In genomic region chr6:131182991-131183425, GRCh38 we compare ENCODE assay signal across 2 cellular contexts.
TF ChIP-seq lines count a peak whose summit lies in the region.

No MANE protein-coding gene starts in this region.

TF ChIP-seq in GM12878, 131 proteins besides CTCF, POLR2A, EP300 and RAD21 (continued from another document):
- TF ChIP-seq BCLAF1 (IDR thresholded peaks at IDR 0.05) (no peak), PAX5 (IDR thresholded peaks at IDR 0.05; ENCODE audit: borderline replicate concordance, low read depth, low read length) (no peak)
- TF ChIP-seq, protein P1, sequence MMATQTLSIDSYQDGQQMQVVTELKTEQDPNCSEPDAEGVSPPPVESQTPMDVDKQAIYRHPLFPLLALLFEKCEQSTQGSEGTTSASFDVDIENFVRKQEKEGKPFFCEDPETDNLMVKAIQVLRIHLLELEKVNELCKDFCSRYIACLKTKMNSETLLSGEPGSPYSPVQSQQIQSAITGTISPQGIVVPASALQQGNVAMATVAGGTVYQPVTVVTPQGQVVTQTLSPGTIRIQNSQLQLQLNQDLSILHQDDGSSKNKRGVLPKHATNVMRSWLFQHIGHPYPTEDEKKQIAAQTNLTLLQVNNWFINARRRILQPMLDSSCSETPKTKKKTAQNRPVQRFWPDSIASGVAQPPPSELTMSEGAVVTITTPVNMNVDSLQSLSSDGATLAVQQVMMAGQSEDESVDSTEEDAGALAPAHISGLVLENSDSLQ (IDR thresholded peaks at IDR 0.05): no peak
- TF ChIP-seq, protein P2, sequence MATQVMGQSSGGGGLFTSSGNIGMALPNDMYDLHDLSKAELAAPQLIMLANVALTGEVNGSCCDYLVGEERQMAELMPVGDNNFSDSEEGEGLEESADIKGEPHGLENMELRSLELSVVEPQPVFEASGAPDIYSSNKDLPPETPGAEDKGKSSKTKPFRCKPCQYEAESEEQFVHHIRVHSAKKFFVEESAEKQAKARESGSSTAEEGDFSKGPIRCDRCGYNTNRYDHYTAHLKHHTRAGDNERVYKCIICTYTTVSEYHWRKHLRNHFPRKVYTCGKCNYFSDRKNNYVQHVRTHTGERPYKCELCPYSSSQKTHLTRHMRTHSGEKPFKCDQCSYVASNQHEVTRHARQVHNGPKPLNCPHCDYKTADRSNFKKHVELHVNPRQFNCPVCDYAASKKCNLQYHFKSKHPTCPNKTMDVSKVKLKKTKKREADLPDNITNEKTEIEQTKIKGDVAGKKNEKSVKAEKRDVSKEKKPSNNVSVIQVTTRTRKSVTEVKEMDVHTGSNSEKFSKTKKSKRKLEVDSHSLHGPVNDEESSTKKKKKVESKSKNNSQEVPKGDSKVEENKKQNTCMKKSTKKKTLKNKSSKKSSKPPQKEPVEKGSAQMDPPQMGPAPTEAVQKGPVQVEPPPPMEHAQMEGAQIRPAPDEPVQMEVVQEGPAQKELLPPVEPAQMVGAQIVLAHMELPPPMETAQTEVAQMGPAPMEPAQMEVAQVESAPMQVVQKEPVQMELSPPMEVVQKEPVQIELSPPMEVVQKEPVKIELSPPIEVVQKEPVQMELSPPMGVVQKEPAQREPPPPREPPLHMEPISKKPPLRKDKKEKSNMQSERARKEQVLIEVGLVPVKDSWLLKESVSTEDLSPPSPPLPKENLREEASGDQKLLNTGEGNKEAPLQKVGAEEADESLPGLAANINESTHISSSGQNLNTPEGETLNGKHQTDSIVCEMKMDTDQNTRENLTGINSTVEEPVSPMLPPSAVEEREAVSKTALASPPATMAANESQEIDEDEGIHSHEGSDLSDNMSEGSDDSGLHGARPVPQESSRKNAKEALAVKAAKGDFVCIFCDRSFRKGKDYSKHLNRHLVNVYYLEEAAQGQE (IDR thresholded peaks at IDR 0.05; ENCODE audit: low read depth, low read length): no peak

TF ChIP-seq in liver, 16 proteins besides CTCF, POLR2A, EP300 and RAD21 (continued from another document):
- TF ChIP-seq HNF4A (conservative IDR thresholded peaks at IDR 0.05): no peak
- no peak for TF ChIP-seq TAF1 (conservative IDR thresholded peaks at IDR 0.05)
- no peak for TF ChIP-seq JUND (IDR thresholded peaks at IDR 0.05)
- TF ChIP-seq FOXA1 (IDR thresholded peaks at IDR 0.05): no peak
- TF ChIP-seq NR2F2 (IDR thresholded peaks at IDR 0.05): no peak
- no peak for TF ChIP-seq YY1 (IDR thresholded peaks at IDR 0.05)
- no peak for TF ChIP-seq RXRA (IDR thresholded peaks at IDR 0.05)
- TF ChIP-seq, protein P3, sequence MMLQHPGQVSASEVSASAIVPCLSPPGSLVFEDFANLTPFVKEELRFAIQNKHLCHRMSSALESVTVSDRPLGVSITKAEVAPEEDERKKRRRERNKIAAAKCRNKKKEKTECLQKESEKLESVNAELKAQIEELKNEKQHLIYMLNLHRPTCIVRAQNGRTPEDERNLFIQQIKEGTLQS (IDR thresholded peaks at IDR 0.05): no peak
- TF ChIP-seq GABPA (IDR thresholded peaks at IDR 0.05 in 1 of 2, conservative IDR thresholded peaks at IDR 0.05 in 1 of 2): no peak
- no peak for TF ChIP-seq EGR1 (IDR thresholded peaks at IDR 0.05; ENCODE audit: low read depth in 2 of 2)
- TF ChIP-seq ZBTB33 (IDR thresholded peaks at IDR 0.05): no peak
- TF ChIP-seq, protein P2 (IDR thresholded peaks at IDR 0.05): no peak
- TF ChIP-seq SP1 (IDR thresholded peaks at IDR 0.05): no peak
- TF ChIP-seq FOXA2 (IDR thresholded peaks at IDR 0.05): no peak
